ENCODE assay signal across 16 cellular contexts in the genomic region with DNA sequence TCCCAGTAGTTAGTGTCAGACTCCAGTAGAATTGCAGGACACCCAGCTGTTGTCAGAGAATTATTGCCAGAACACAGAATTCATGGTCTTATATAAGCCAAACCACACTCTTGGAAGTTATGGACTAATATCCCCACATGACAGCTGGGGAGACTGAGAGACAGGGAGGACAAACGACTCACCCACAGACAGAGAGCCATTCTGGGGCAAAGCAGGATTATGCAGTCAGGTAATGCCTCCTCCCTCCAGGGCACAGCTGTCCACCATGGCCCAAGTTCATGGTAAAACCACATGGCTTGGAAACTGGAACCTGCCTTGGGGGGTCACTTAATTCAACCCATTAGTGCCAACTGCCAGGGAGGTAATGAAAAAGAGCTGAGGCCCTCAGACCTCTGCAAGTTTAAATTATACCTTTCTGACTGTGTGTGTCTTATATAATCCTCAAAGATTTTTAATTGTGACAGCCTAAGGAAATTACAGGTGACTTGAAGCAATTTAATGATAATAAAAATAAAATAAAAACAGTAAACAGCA.
"Had no signal": no experiment of that assay in that cellular context is flagged by ENCODE, and none has a peak within 500 bp of the region (broad histone marks: within the 10 kb centered on the region; RNA-seq: fewer than 3 reads in every experiment).

No MANE protein-coding gene starts in this region.

- H3K27ac Mint-ChIP-seq: activated CD8-positive, alpha-beta T cell treated with anti-CD3 and anti-CD28 coated beads, Interleukin-2, amount 10 ng/mL, durations not matched to agents 7 days and 5 days; activated naive CD8-positive, alpha-beta T cell treated with anti-CD3 and anti-CD28 coated beads, Interleukin-2, amount 10 ng/mL, durations not matched to agents 7 days and 5 days; stimulated activated naive CD8-positive, alpha-beta T cell treated with anti-CD3 and anti-CD28 coated beads, Interleukin-15, Interleukin-2, amounts not matched to agents 100 ng/mL and 50 ng/mL, for 24 hours had no signal

- H3K4me3 Mint-ChIP-seq: activated CD8-positive, alpha-beta T cell treated with anti-CD3 and anti-CD28 coated beads, Interleukin-2, amount 10 ng/mL, durations not matched to agents 7 days and 5 days; activated naive CD8-positive, alpha-beta T cell treated with anti-CD3 and anti-CD28 coated beads, Interleukin-2, amount 10 ng/mL, durations not matched to agents 7 days and 5 days; stimulated activated naive CD8-positive, alpha-beta T cell treated with anti-CD3 and anti-CD28 coated beads, Interleukin-15, Interleukin-2, amounts not matched to agents 100 ng/mL and 50 ng/mL, for 24 hours had no signal

- H3K27me3 ChIP-seq: testis had no signal

- H3K4me1 ChIP-seq: prostate gland had no signal

- H3K36me3 ChIP-seq: heart right ventricle, prostate gland had no signal

- H3K9me3 ChIP-seq: heart right ventricle, prostate gland, testis had no signal

- FAIRE-seq: bronchial epithelial cell, colon, frontal cortex, keratinocyte had no signal

- DNase-seq: activated CD4-positive, alpha-beta T cell treated with anti-CD3 and anti-CD28 coated beads for 48 hours; activated CD8-positive, alpha-beta memory T cell treated with anti-CD3 and anti-CD28 coated beads, Interleukin-2, amount 50 U/mL, for 48 hours; activated CD8-positive, alpha-beta T cell treated with anti-CD3 and anti-CD28 coated beads, Interleukin-2, amount 10 ng/mL, durations not matched to agents 7 days and 5 days; activated naive CD8-positive, alpha-beta T cell treated with anti-CD3 and anti-CD28 coated beads, Interleukin-2, amount 10 ng/mL, durations not matched to agents 7 days and 5 days; heart right ventricle; occipital lobe; stimulated activated CD4-positive, alpha-beta T cell treated with anti-CD3 and anti-CD28 coated beads, Interleukin-15, amount 100 ng/mL, for 24 hours; stimulated activated CD4-positive, alpha-beta T cell treated with anti-CD3 and anti-CD28 coated beads, Interleukin-4, amount 100 ng/mL, for 24 hours; T-helper 9 cell; testis had no signal

- H3K4me1 Mint-ChIP-seq: activated naive CD8-positive, alpha-beta T cell treated with anti-CD3 and anti-CD28 coated beads, Interleukin-2, amount 10 ng/mL, durations not matched to agents 7 days and 5 days had no signal

- H3K36me3 Mint-ChIP-seq: activated naive CD8-positive, alpha-beta T cell treated with anti-CD3 and anti-CD28 coated beads, Interleukin-2, amount 10 ng/mL, durations not matched to agents 7 days and 5 days had no signal

- H3K27ac ChIP-seq: prostate gland, testis had no signal

- H3K4me3 ChIP-seq: heart right ventricle, prostate gland, testis had no signal
